ENCODE assay signal across 8 cellular contexts in genomic region chr2:216539791-216540241, GRCh38. TPM values are rescaled to one million over a fixed set of nuclear protein-coding genes. Genes with fewer than 3 reads are reported as not detected.
DNase-seq lines count a peak whose midpoint lies in the region; ATAC-seq, FAIRE-seq and TF ChIP-seq lines count a peak whose summit lies in the region.

No MANE protein-coding gene starts in this region.

- peak; percentile 58 for ATAC-seq in HG03108 (IDR thresholded peaks at IDR 0.05; ENCODE audit: unreplicated experiment)

- in situ Hi-C loops in HAP-1 (cut with MboI; ENCODE audit: low sequenced_read_pairs), result loop anchor here (25.0 kb wide), 1 partner anchor 1172 kb away; no protein-coding TSS in a partner anchor

- FAIRE-seq in RCC 7860 (lab: Jason Lieb, UNC), result no peak

- peak; percentile 69 for DNase-seq in DMS79 (lab: John Stamatoyannopoulos, UW)
- peak; percentile 9 for DNase-seq in RCC 7860 (ENCODE audit: low spot score)
- peak; percentile 78 for DNase-seq in kidney epithelial cell (ENCODE audit: low read depth)
- no peak for DNase-seq in HAP-1 (ENCODE audit: low spot score in 2 of 2)
- no peak for DNase-seq in D341Med (ENCODE audit: low spot score)
- no peak for DNase-seq in NK-92 (lab: John Stamatoyannopoulos, UW; ENCODE audit: unreplicated experiment)
- no peak for DNase-seq in H7

- TF ChIP-seq CTCF in kidney epithelial cell (IDR thresholded peaks at IDR 0.05; ENCODE audit: insufficient read depth, low read length, poor library complexity, severe bottlenecking), result no peak

- H3K9me3 ChIP-seq in HAP-1, result no peaks in the 10 kb centered on the region

- H3K27me3 ChIP-seq in kidney epithelial cell (ENCODE audit: control insufficient read depth, insufficient read depth, low read length), result no peaks in the 10 kb centered on the region
- 0 out of 2 replicates have a peak, but pooled peaks cover under 1% of the 10 kb centered on the region for H3K27me3 ChIP-seq in HAP-1 (ENCODE audit: low read depth)
- no peaks in the 10 kb centered on the region for H3K27me3 ChIP-seq in H7 (ENCODE audit: control insufficient read depth, insufficient read depth, low read length)

- no peaks in the 10 kb centered on the region for H3K36me3 ChIP-seq in kidney epithelial cell (ENCODE audit: control insufficient read depth, insufficient read depth, low read length)
- no peaks in the 10 kb centered on the region for H3K36me3 ChIP-seq in HAP-1 (replicated peaks)
- H3K36me3 ChIP-seq in H7 (replicated peaks; ENCODE audit: control insufficient read depth, insufficient read depth, low read length), result peaks cover 1% of the 10 kb centered on the region; the same call in 1 of the 2 replicates

- H3K4me3 ChIP-seq in kidney epithelial cell (ENCODE audit: low read depth, low read length), result no peak overlapping the region
- no peak overlapping the region for H3K4me3 ChIP-seq in HAP-1
- no peak overlapping the region for H3K4me3 ChIP-seq in H7 (ENCODE audit: insufficient read depth, low read depth, low read length)

- no peaks in the 10 kb centered on the region for H3K4me1 ChIP-seq in HAP-1

RNA-seq across cellular contexts. Expression of gene RPL37A, which starts 41.2 kb away (rescaled TPM):
- total RNA-seq in kidney epithelial cell, result 2,564 and 2,634 TPM in 2 replicates
- 3,026 and 3,219 TPM in 2 replicates for total RNA-seq in H7 (2014; rRNA removed; shearing (Covaris generic))

Comparison
In these comparisons a context has a peak if more than half of its experiments do, and no peak if none do; other contexts are left out.
1. DNase-seq: peak in DMS79 (single experiment), RCC 7860 (single experiment) and kidney epithelial cell (single experiment); none in HAP-1 (0 of 2), D341Med (single experiment), NK-92 (single experiment) and H7 (single experiment).